ENCODE assay signal across 11 cellular contexts in genomic region chr9:126612329-126612812, GRCh38. TPM values are rescaled to one million over a fixed set of nuclear protein-coding genes. Genes with fewer than 3 reads are reported as not detected.
DNase-seq lines count a peak whose midpoint lies in the region; ATAC-seq and TF ChIP-seq lines count a peak whose summit lies in the region.
"Had no signal": no experiment of that assay in that cellular context is flagged by ENCODE, and none has a peak within 500 bp of the region (broad histone marks: within the 10 kb centered on the region; RNA-seq: fewer than 3 reads in every experiment).

No MANE protein-coding gene starts in this region.

- no peak overlapping the region for H3K9ac ChIP-seq in BLaER1

- H4K20me1 ChIP-seq in BLaER1 = peaks cover 79% of the 10 kb centered on the region

- H3K4me3 ChIP-seq in BLaER1 (no peak overlapping the region), HEK293 (ENCODE audit: low read depth, low read length) (peak overlapping the region; percentile 56)
- peak overlapping the region; percentile 18 for H3K4me3 ChIP-seq in naive thymus-derived CD4-positive, alpha-beta T cell (ENCODE audit: low read length)
- H3K4me3 ChIP-seq: smooth muscle cell had no signal

- CTCF ChIA-PET in HEK293 (lab: Yijun Ruan, JAX) = interaction anchor here (0.5 to 1.8 kb wide), 7 partner anchors 14 to 198 kb away, joined by 3 to 10 read pairs (median 3); no protein-coding TSS in a partner anchor
- CTCF ChIA-PET in naive thymus-derived CD4-positive, alpha-beta T cell (lab: Charles Lee) = no interaction called here

- H3K27me3 Mint-ChIP-seq in brain = peaks cover 91% of the 10 kb centered on the region
- peaks cover 43 to 79% (median 66%) of the 10 kb centered on the region in 5 donors for H3K27me3 Mint-ChIP-seq in naive thymus-derived CD4-positive, alpha-beta T cell

- ATAC-seq in naive thymus-derived CD4-positive, alpha-beta T cell = peak; percentile 31
- no peak for ATAC-seq in GM21576 (IDR thresholded peaks at IDR 0.05; ENCODE audit: unreplicated experiment)

- H3K36me3 Mint-ChIP-seq in brain = no peaks in the 10 kb centered on the region
- H3K36me3 Mint-ChIP-seq in naive thymus-derived CD4-positive, alpha-beta T cell = peaks cover 0 to 1% (median 0%) of the 10 kb centered on the region in 5 donors

- H3K27ac ChIP-seq in BLaER1 (no peak overlapping the region), HEK293 (ENCODE audit: extremely low read depth, low read depth, low read length) (peak overlapping the region; percentile 69)
- H3K27ac ChIP-seq in naive thymus-derived CD4-positive, alpha-beta T cell (ENCODE audit: low read depth, low read length) = no peak overlapping the region
- H3K27ac ChIP-seq: vagina had no signal

- no peak for TF ChIP-seq CTCF in HEK293 (tag by site-specific recombination; IDR thresholded peaks at IDR 0.05)
- no peak for TF ChIP-seq CTCF in brain (conservative IDR thresholded peaks at IDR 0.05)

- peaks cover 98% of the 10 kb centered on the region for H3K27me3 ChIP-seq in BLaER1
- H3K27me3 ChIP-seq in naive thymus-derived CD4-positive, alpha-beta T cell (ENCODE audit: control insufficient read depth in 2 of 2, insufficient read depth in 2 of 2, low read length in 2 of 2) = peaks cover 10 to 12% of the 10 kb centered on the region in 2 donors

- peak overlapping the region; percentile 43 for H3K4me2 ChIP-seq in BLaER1

- peak overlapping the region; percentile 57 to 84 (median 77) for H3K4me3 Mint-ChIP-seq in brain
- peak overlapping the region; percentile 2 to 88 (median 80) for H3K4me3 Mint-ChIP-seq in naive thymus-derived CD4-positive, alpha-beta T cell

- H3K36me3 ChIP-seq in BLaER1 = no peaks in the 10 kb centered on the region
- H3K36me3 ChIP-seq in HEK293 (ENCODE audit: control insufficient read depth in 2 of 2, insufficient read depth in 1 of 2, low read length in 2 of 2) = peaks cover 0 to 8% of the 10 kb centered on the region in 2 experiments; a peak in 1 of 3 replicates
- H3K36me3 ChIP-seq in naive thymus-derived CD4-positive, alpha-beta T cell (ENCODE audit: control insufficient read depth in 2 of 3, insufficient read depth in 3 of 3, low read length in 3 of 3) = no peaks in the 10 kb centered on the region
- H3K36me3 ChIP-seq: vagina had no signal

- peaks cover 22% of the 10 kb centered on the region for H3K4me1 Mint-ChIP-seq in brain
- H3K4me1 Mint-ChIP-seq in naive thymus-derived CD4-positive, alpha-beta T cell = peaks cover 11 to 26% (median 16%) of the 10 kb centered on the region in 7 donors

- H3K4me1 ChIP-seq in BLaER1 (peaks cover 35% of the 10 kb centered on the region), HEK293 (ENCODE audit: control insufficient read depth, insufficient read depth, low read length) (peaks cover 4% of the 10 kb centered on the region; the same call in 1 of the 2 replicates)
- peaks cover 6 to 7% of the 10 kb centered on the region in 2 donors for H3K4me1 ChIP-seq in naive thymus-derived CD4-positive, alpha-beta T cell (ENCODE audit: control insufficient read depth in 2 of 2, insufficient read depth in 2 of 2, low read length in 2 of 2)

- H3K9me3 Mint-ChIP-seq in brain = no peaks in the 10 kb centered on the region
- H3K9me3 Mint-ChIP-seq in naive thymus-derived CD4-positive, alpha-beta T cell = no peaks in the 10 kb centered on the region

- POLR2A ChIA-PET in HEK293 (lab: Yijun Ruan, JAX) = interaction anchor here (1.7 kb wide), 1 partner anchor 90 kb away, joined by 5 read pairs; no protein-coding TSS in a partner anchor
- POLR2A ChIA-PET in naive thymus-derived CD4-positive, alpha-beta T cell (lab: Charles Lee) = no interaction called here

- intact Hi-C loops in naive thymus-derived CD4-positive, alpha-beta T cell (cut with micrococcal nuclease) = loop anchor here (2.0 to 5.0 kb wide), 2 partner anchors 78 to 170 kb away; no protein-coding TSS in a partner anchor

- H3K9me3 ChIP-seq in BLaER1 (no peaks in the 10 kb centered on the region), HEK293 (ENCODE audit: control insufficient read depth, insufficient read depth, low read depth, low read length) (no peaks in the 10 kb centered on the region)
- no peaks in the 10 kb centered on the region for H3K9me3 ChIP-seq in naive thymus-derived CD4-positive, alpha-beta T cell (ENCODE audit: control insufficient read depth in 2 of 3, low read length in 3 of 3)
- H3K9me3 ChIP-seq: vagina had no signal

- peak in 1 of 9 donors; percentile 10 for DNase-seq in naive thymus-derived CD4-positive, alpha-beta T cell
- no peak for DNase-seq in stimulated activated naive CD4-positive, alpha-beta T cell treated with Interleukin-2 at 50 U/mL for 16 hours (lab: John Stamatoyannopoulos, UW)
- DNase-seq in HCEC 1CT = no peak
- DNase-seq in HPDE6-E6E7 (ENCODE audit: extremely low spot score) = no peak
- DNase-seq: NCI-H2081 treated with DMSO at 0.1 percent for 48 hours had no signal

- H3K27ac Mint-ChIP-seq in brain = peak overlapping the region in 3 of 5 experiments; percentile 2 to 65 (median 13)
- peak overlapping the region in 1 of 9 donors; percentile 36 for H3K27ac Mint-ChIP-seq in naive thymus-derived CD4-positive, alpha-beta T cell

TF ChIP-seq in HEK293, 187 proteins besides CTCF, POLR2A, EP300 and RAD21:
- TF ChIP-seq ZNF423 (tag by site-specific recombination; IDR thresholded peaks at IDR 0.05) = peak; percentile 52
- TF ChIP-seq ZNF561 (tag by site-specific recombination; IDR thresholded peaks at IDR 0.05; ENCODE audit: borderline replicate concordance) = peak; percentile 15; the same call in 1 of the 2 replicates
- peak; percentile 94 for TF ChIP-seq GLIS1 (tag by site-specific recombination; IDR thresholded peaks at IDR 0.05)
- TF ChIP-seq ZNF138 (tag by site-specific recombination; IDR thresholded peaks at IDR 0.05; ENCODE audit: borderline replicate concordance) = no peak
- TF ChIP-seq PBX3 (CRISPR knock-in tag; IDR thresholded peaks at IDR 0.05) = no peak
- no peak for TF ChIP-seq KLF16 (tag by site-specific recombination; IDR thresholded peaks at IDR 0.05)
- TF ChIP-seq ZIC2 (tag by site-specific recombination; IDR thresholded peaks at IDR 0.05) = peak; percentile 61
- peak; percentile 36; the same call in 1 of the 2 replicates for TF ChIP-seq ZFHX2 (tag by site-specific recombination; conservative IDR thresholded peaks at IDR 0.05)
- peak; percentile 72 for TF ChIP-seq GLIS2 (tag by site-specific recombination; IDR thresholded peaks at IDR 0.05)
- no peak for TF ChIP-seq ZFP37 (tag by site-specific recombination; IDR thresholded peaks at IDR 0.05)
- TF ChIP-seq ATF2 (tag by site-specific recombination; IDR thresholded peaks at IDR 0.05; ENCODE audit: low read depth) = no peak
- peak; percentile 67 for TF ChIP-seq KLF1 (tag by site-specific recombination; IDR thresholded peaks at IDR 0.05)
- TF ChIP-seq ZNF610 (tag by site-specific recombination; IDR thresholded peaks at IDR 0.05; ENCODE audit: borderline replicate concordance) = no peak

RNA-seq across cellular contexts. Expression of gene LMX1B, which starts 1.4 kb away (rescaled TPM):
- polyA plus RNA-seq in brain (ENCODE audit: insufficient read depth, low read depth, low replicate concordance) = not detected
- total RNA-seq in naive thymus-derived CD4-positive, alpha-beta T cell = not detected
- polyA plus RNA-seq in naive thymus-derived CD4-positive, alpha-beta T cell = not detected
- total RNA-seq: smooth muscle cell, vagina had no signal
- polyA plus RNA-seq: smooth muscle cell had no signal
